Comparison of ENCODE assay signal across 20 cellular contexts in genomic region chr10:5544216-5544805, GRCh38. TPM values are rescaled to one million over a fixed set of nuclear protein-coding genes. Genes with fewer than 3 reads are reported as not detected.
DNase-seq lines count a peak whose midpoint lies in the region; ATAC-seq, FAIRE-seq and TF ChIP-seq lines count a peak whose summit lies in the region.
"Had no signal": no experiment of that assay in that cellular context is flagged by ENCODE, and none has a peak within 500 bp of the region (broad histone marks: within the 10 kb centered on the region; RNA-seq: fewer than 3 reads in every experiment).

No MANE protein-coding gene starts in this region.

- no peak for ATAC-seq in activated naive CD8-positive, alpha-beta T cell treated with anti-CD3 and anti-CD28 coated beads, Interleukin-2, amount 10 ng/mL, durations not matched to agents 7 days and 5 days (ENCODE audit: low read depth)
- no peak for ATAC-seq in GM18868 (IDR thresholded peaks at IDR 0.05; ENCODE audit: unreplicated experiment)
- ATAC-seq: natural killer cell had no signal

- H3K27me3 Mint-ChIP-seq in activated naive CD8-positive, alpha-beta T cell treated with anti-CD3 and anti-CD28 coated beads, Interleukin-2, amount 10 ng/mL, durations not matched to agents 7 days and 5 days: peaks cover 4% of the 10 kb centered on the region
- no peaks in the 10 kb centered on the region for H3K27me3 Mint-ChIP-seq in activated naive CD8-positive, alpha-beta T cell treated with anti-CD3 and anti-CD28 coated beads for 36 hours
- no peaks in the 10 kb centered on the region for H3K27me3 Mint-ChIP-seq in mesothelial cell of epicardium (ENCODE audit: low read depth)

- FAIRE-seq in urothelium cell line (lab: Jason Lieb, UNC): peak; percentile 59

- POLR2A ChIA-PET in activated naive CD8-positive, alpha-beta T cell treated with anti-CD3 and anti-CD28 coated beads, Interleukin-2, amount 10 ng/mL, durations not matched to agents 7 days and 5 days (lab: Charles Lee): no interaction called here

- H3K9me3 Mint-ChIP-seq in activated naive CD8-positive, alpha-beta T cell treated with anti-CD3 and anti-CD28 coated beads, Interleukin-2, amount 10 ng/mL, durations not matched to agents 7 days and 5 days: peaks cover 13% of the 10 kb centered on the region
- H3K9me3 Mint-ChIP-seq in activated naive CD8-positive, alpha-beta T cell treated with anti-CD3 and anti-CD28 coated beads for 36 hours: peaks cover 7% of the 10 kb centered on the region
- peaks cover 22% of the 10 kb centered on the region for H3K9me3 Mint-ChIP-seq in mesothelial cell of epicardium

- H3K4me3 ChIP-seq in coronary artery: no peak overlapping the region
- H3K4me3 ChIP-seq: esophagus muscularis mucosa had no signal

- H3K27ac Mint-ChIP-seq in activated naive CD8-positive, alpha-beta T cell treated with anti-CD3 and anti-CD28 coated beads, Interleukin-2, amount 10 ng/mL, durations not matched to agents 7 days and 5 days: no peak overlapping the region
- no peak overlapping the region for H3K27ac Mint-ChIP-seq in activated naive CD8-positive, alpha-beta T cell treated with anti-CD3 and anti-CD28 coated beads for 36 hours
- H3K27ac Mint-ChIP-seq in mesothelial cell of epicardium: no peak overlapping the region
- H3K27ac Mint-ChIP-seq: activated CD4-positive, alpha-beta memory T cell treated with anti-CD3 and anti-CD28 coated beads, Interleukin-2, amount 10 ng/mL, durations not matched to agents 7 days and 5 days; natural killer cell had no signal

- DNase-seq in activated naive CD8-positive, alpha-beta T cell treated with anti-CD3 and anti-CD28 coated beads, Interleukin-2, amount 10 ng/mL, durations not matched to agents 7 days and 5 days: peak; percentile 1
- no peak for DNase-seq in activated naive CD8-positive, alpha-beta T cell treated with anti-CD3 and anti-CD28 coated beads for 36 hours
- DNase-seq in coronary artery (ENCODE audit: low spot score) (peak; percentile 19), mesenteric fat pad (ENCODE audit: low spot score) (peak; percentile 8), urothelium cell line (ENCODE audit: low spot score) (no peak), mesothelial cell of epicardium (ENCODE audit: low spot score in 2 of 2, unreplicated experiment in 2 of 2) (no peak), AML-193 (lab: John Stamatoyannopoulos, UW) (no peak)
- DNase-seq: activated CD4-positive, alpha-beta memory T cell treated with anti-CD3 and anti-CD28 coated beads, Interleukin-2, amount 10 ng/mL, durations not matched to agents 7 days and 5 days; activated naive CD4-positive, alpha-beta T cell treated with anti-CD3 and anti-CD28 coated beads, Interleukin-2, amount 50 U/mL, for 16 hours; activated T-cell treated with anti-CD3 and anti-CD28 coated beads, Interleukin-2, amount 50 U/mL, for 1 hour; dermis blood vessel endothelial cell; natural killer cell; NCI-H1436 treated with DMSO at 0.1 percent for 48 hours; NCI-H2171; stimulated activated CD8-positive, alpha-beta memory T cell treated with anti-CD3 and anti-CD28 coated beads, Interleukin-4, amount 100 ng/mL, for 48 hours had no signal

- no peak overlapping the region for H3K4me3 Mint-ChIP-seq in activated naive CD8-positive, alpha-beta T cell treated with anti-CD3 and anti-CD28 coated beads, Interleukin-2, amount 10 ng/mL, durations not matched to agents 7 days and 5 days
- H3K4me3 Mint-ChIP-seq in activated naive CD8-positive, alpha-beta T cell treated with anti-CD3 and anti-CD28 coated beads for 36 hours: no peak overlapping the region
- no peak overlapping the region for H3K4me3 Mint-ChIP-seq in mesothelial cell of epicardium
- H3K4me3 Mint-ChIP-seq: activated CD4-positive, alpha-beta memory T cell treated with anti-CD3 and anti-CD28 coated beads, Interleukin-2, amount 10 ng/mL, durations not matched to agents 7 days and 5 days; natural killer cell had no signal

- TF ChIP-seq CTCF in coronary artery (IDR thresholded peaks at IDR 0.05) (no peak), mesothelial cell of epicardium (IDR thresholded peaks at IDR 0.05; ENCODE audit: unreplicated experiment) (no peak)

- H3K27ac ChIP-seq in coronary artery: peak overlapping the region in 1 of 2 donors; percentile 83

- H3K36me3 Mint-ChIP-seq in activated naive CD8-positive, alpha-beta T cell treated with anti-CD3 and anti-CD28 coated beads, Interleukin-2, amount 10 ng/mL, durations not matched to agents 7 days and 5 days: peaks cover 2% of the 10 kb centered on the region
- H3K36me3 Mint-ChIP-seq in activated naive CD8-positive, alpha-beta T cell treated with anti-CD3 and anti-CD28 coated beads for 36 hours: peaks cover 2% of the 10 kb centered on the region
- peaks cover 8% of the 10 kb centered on the region for H3K36me3 Mint-ChIP-seq in mesothelial cell of epicardium
- H3K36me3 Mint-ChIP-seq: natural killer cell had no signal

- H3K4me1 Mint-ChIP-seq in activated naive CD8-positive, alpha-beta T cell treated with anti-CD3 and anti-CD28 coated beads, Interleukin-2, amount 10 ng/mL, durations not matched to agents 7 days and 5 days: no peaks in the 10 kb centered on the region
- no peaks in the 10 kb centered on the region for H3K4me1 Mint-ChIP-seq in activated naive CD8-positive, alpha-beta T cell treated with anti-CD3 and anti-CD28 coated beads for 36 hours
- H3K4me1 Mint-ChIP-seq in mesothelial cell of epicardium: peaks cover 8% of the 10 kb centered on the region
- H3K4me1 Mint-ChIP-seq: activated CD4-positive, alpha-beta memory T cell treated with anti-CD3 and anti-CD28 coated beads, Interleukin-2, amount 10 ng/mL, durations not matched to agents 7 days and 5 days; natural killer cell had no signal

RNA-seq across cellular contexts. Expression of gene CALML3, which starts 19.6 kb away (rescaled TPM):
- total RNA-seq in activated naive CD8-positive, alpha-beta T cell treated with anti-CD3 and anti-CD28 coated beads, Interleukin-2, amount 10 ng/mL, durations not matched to agents 7 days and 5 days: not detected
- not detected for total RNA-seq in activated naive CD8-positive, alpha-beta T cell treated with anti-CD3 and anti-CD28 coated beads for 36 hours
- total RNA-seq in mesenteric fat pad (not detected), mesothelial cell of epicardium (0.07 TPM in 1 of 3 replicates, not detected in the others)
- total RNA-seq: activated CD4-positive, alpha-beta memory T cell treated with anti-CD3 and anti-CD28 coated beads, Interleukin-2, amount 10 ng/mL, durations not matched to agents 7 days and 5 days; dermis blood vessel endothelial cell; esophagus muscularis mucosa; HT1080; LHCN-M2; lung microvascular endothelial cell; natural killer cell had no signal

RNA-seq across cellular contexts. Expression of gene CALML5, which starts 44.9 kb away (rescaled TPM):
- not detected for total RNA-seq in activated naive CD8-positive, alpha-beta T cell treated with anti-CD3 and anti-CD28 coated beads, Interleukin-2, amount 10 ng/mL, durations not matched to agents 7 days and 5 days
- not detected for total RNA-seq in activated naive CD8-positive, alpha-beta T cell treated with anti-CD3 and anti-CD28 coated beads for 36 hours
- not detected for total RNA-seq in mesenteric fat pad
- total RNA-seq in mesothelial cell of epicardium: 0.42 TPM in 1 of 3 replicates, not detected in the others
- total RNA-seq: activated CD4-positive, alpha-beta memory T cell treated with anti-CD3 and anti-CD28 coated beads, Interleukin-2, amount 10 ng/mL, durations not matched to agents 7 days and 5 days; dermis blood vessel endothelial cell; esophagus muscularis mucosa; LHCN-M2; lung microvascular endothelial cell; natural killer cell had no signal

Comparison
In these comparisons a context has a peak if more than half of its experiments do, and no peak if none do; other contexts are left out.
1. DNase-seq: peak in activated naive CD8-positive, alpha-beta T cell treated with anti-CD3 and anti-CD28 coated beads, Interleukin-2, amount 10 ng/mL, durations not matched to agents 7 days and 5 days (single experiment), coronary artery (single experiment) and mesenteric fat pad (single experiment); none in activated naive CD8-positive, alpha-beta T cell treated with anti-CD3 and anti-CD28 coated beads for 36 hours (single experiment), urothelium cell line (single experiment), mesothelial cell of epicardium (0 of 2) and AML-193 (0 of 2).